ENCODE assay signal across 6 cellular contexts in the genomic region with DNA sequence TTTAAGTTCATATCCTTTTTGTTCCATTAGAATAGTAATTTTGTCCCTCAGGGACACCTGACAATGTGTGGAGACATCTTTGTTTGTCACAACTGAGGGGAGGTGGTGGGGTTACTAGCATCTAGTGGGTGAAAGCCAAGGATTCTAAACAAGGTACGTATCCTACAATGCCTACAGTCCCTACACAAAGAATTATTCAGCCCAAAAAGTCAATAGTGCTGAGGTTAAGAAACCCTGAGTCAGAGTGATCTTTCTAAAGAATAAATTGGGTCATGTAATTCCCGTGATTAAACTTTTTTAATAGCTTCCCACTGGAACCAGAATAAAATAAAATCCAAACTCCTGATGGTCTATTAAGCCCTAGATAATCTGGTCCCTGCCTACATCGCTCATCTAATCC. TPM values are rescaled to one million over a fixed set of nuclear protein-coding genes. Genes with fewer than 3 reads are reported as not detected.
"Had no signal": no experiment of that assay in that cellular context is flagged by ENCODE, and none has a peak within 500 bp of the region (broad histone marks: within the 10 kb centered on the region; RNA-seq: fewer than 3 reads in every experiment).

No MANE protein-coding gene starts in this region.

- H3K9me3 Mint-ChIP-seq: GM23338, H9 had no signal

- H3K4me3 Mint-ChIP-seq: GM23338, H9 had no signal

- H3K4me3 ChIP-seq: GM23338, K562 had no signal

- H3K27ac Mint-ChIP-seq: GM23338, H9 had no signal

- DNase-seq: H9, HCEC 1CT, IMR-90 had no signal

RNA-seq across cellular contexts. Expression of gene CFAP70, which starts 57.9 kb away (rescaled TPM):
- total RNA-seq: HT-29 had no signal
